9 cellular contexts compared by ENCODE assay signal in the genomic region with DNA sequence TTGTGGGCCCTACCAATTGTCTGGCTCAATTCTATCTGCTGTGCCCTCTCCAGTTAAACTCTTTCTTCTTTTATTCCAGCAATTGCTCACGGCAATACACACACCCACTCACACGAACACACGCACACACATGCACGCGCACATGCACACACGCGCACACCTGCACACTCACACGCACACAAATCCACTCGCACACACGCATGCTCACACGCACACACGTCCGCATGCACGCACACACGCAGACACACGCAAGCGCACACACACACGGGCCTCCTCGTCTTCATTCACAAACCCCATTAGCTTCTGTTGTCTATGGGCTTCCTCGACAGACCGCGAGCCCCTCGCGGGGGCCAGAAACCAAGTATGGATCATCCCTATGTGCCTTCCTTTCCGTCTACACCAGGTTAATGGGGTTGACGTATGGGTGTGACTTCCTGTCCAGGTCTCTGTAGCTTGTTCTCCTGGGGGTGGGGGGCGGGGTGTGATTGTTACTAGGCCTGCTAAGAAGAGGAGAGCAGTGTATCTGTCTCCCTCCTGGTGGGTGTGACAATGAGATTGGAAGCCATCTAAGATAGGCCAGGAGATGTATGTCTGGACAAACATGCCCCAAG. TPM values are rescaled to one million over a fixed set of nuclear protein-coding genes. Genes with fewer than 3 reads are reported as not detected.
DNase-seq lines count a peak whose midpoint lies in the region; ATAC-seq and TF ChIP-seq lines count a peak whose summit lies in the region.
"Had no signal": no experiment of that assay in that cellular context is flagged by ENCODE, and none has a peak within 500 bp of the region (broad histone marks: within the 10 kb centered on the region; RNA-seq: fewer than 3 reads in every experiment).

No MANE protein-coding gene starts in this region.

- no peaks in the 10 kb centered on the region for H3K27me3 Mint-ChIP-seq in activated T-cell treated with anti-CD3 and anti-CD28 coated beads, Interleukin-2, amount 50 U/mL, for 4 hours (ENCODE audit: low read depth)

- peak overlapping the region; percentile 7 to 88 for H2BK12ac ChIP-seq in mesenchymal stem cell (ENCODE audit: low read length in 2 of 2)

- peak overlapping the region; percentile 96 for H4K8ac ChIP-seq in mesenchymal stem cell (ENCODE audit: low read length)

- H2BK120ac ChIP-seq in mesenchymal stem cell (ENCODE audit: low read depth, low read length): peak overlapping the region; percentile 74

- WGBS in mesenchymal stem cell: 75% methylated on average over 27 of the region's 27 CpGs

- no peaks in the 10 kb centered on the region for H3K9me3 ChIP-seq in breast epithelium
- no peaks in the 10 kb centered on the region for H3K9me3 ChIP-seq in mesenchymal stem cell (ENCODE audit: control insufficient read depth, low read length)
- no peaks in the 10 kb centered on the region for H3K9me3 ChIP-seq in upper lobe of right lung

- peak overlapping the region; percentile 89 to 91 for H3K4ac ChIP-seq in mesenchymal stem cell (ENCODE audit: low read depth in 1 of 2, low read length in 2 of 2)

- H2BK5ac ChIP-seq in mesenchymal stem cell (ENCODE audit: low read depth, low read length, poor library complexity, severe bottlenecking): peak overlapping the region; percentile 96

- H3K4me3 ChIP-seq in breast epithelium: peak overlapping the region; percentile 56 to 76 (median 73)
- peak overlapping the region in 1 of 2 experiments; percentile 84 for H3K4me3 ChIP-seq in mesenchymal stem cell (ENCODE audit: insufficient read depth in 1 of 2, low read depth in 1 of 2, low read length in 2 of 2)
- peak overlapping the region; percentile 61 for H3K4me3 ChIP-seq in upper lobe of right lung

- H3K27me3 ChIP-seq in breast epithelium (no peaks in the 10 kb centered on the region), mesenchymal stem cell (ENCODE audit: control insufficient read depth in 1 of 2, insufficient read depth in 1 of 2, low read length in 2 of 2) (no peaks in the 10 kb centered on the region), upper lobe of right lung (no peaks in the 10 kb centered on the region)

- H3K9ac ChIP-seq in mesenchymal stem cell (ENCODE audit: low read length): peak overlapping the region; percentile 96

- no peak for TF ChIP-seq POLR2A in breast epithelium (IDR thresholded peaks at IDR 0.05)

- no peaks in the 10 kb centered on the region for H3K36me3 ChIP-seq in breast epithelium
- H3K36me3 ChIP-seq in mesenchymal stem cell (ENCODE audit: control insufficient read depth in 1 of 2, insufficient read depth in 2 of 2, low read depth in 1 of 2, low read length in 2 of 2): peaks cover 15 to 19% of the 10 kb centered on the region in 2 experiments
- peaks cover 7% of the 10 kb centered on the region for H3K36me3 ChIP-seq in upper lobe of right lung

- peaks cover 16% of the 10 kb centered on the region for H3K79me1 ChIP-seq in mesenchymal stem cell (replicated peaks; ENCODE audit: low read length, poor library complexity, severe bottlenecking)

- peak overlapping the region in 1 of 2 experiments; percentile 72 for H3K14ac ChIP-seq in mesenchymal stem cell (ENCODE audit: low read length in 2 of 2)

- H2AK5ac ChIP-seq in mesenchymal stem cell (ENCODE audit: low read length, severe bottlenecking): peak overlapping the region; percentile 46

- peaks cover 35% of the 10 kb centered on the region for H3K4me1 Mint-ChIP-seq in activated T-cell treated with anti-CD3 and anti-CD28 coated beads, Interleukin-2, amount 50 U/mL, for 4 hours (ENCODE audit: low read depth)

- peak overlapping the region; percentile 13 for H3K4me3 Mint-ChIP-seq in activated T-cell treated with anti-CD3 and anti-CD28 coated beads, Interleukin-2, amount 50 U/mL, for 4 hours

- peak overlapping the region in 1 of 2 experiments; percentile 5 for H3K23ac ChIP-seq in mesenchymal stem cell (ENCODE audit: low read length in 2 of 2)

- H3K4me1 ChIP-seq in breast epithelium (peaks cover 0 to 3% of the 10 kb centered on the region in 2 donors), mesenchymal stem cell (ENCODE audit: control insufficient read depth, insufficient read depth, low read depth, low read length) (peaks cover 29% of the 10 kb centered on the region), upper lobe of right lung (peaks cover 37% of the 10 kb centered on the region)

- intact Hi-C loops in breast epithelium (cut with DNase I; ENCODE audit: low total_unique reads): no loop called here
- intact Hi-C loops in upper lobe of right lung (cut with DNase I): no loop called here

- H3K27ac ChIP-seq in breast epithelium: peak overlapping the region; percentile 98 to 99
- peak overlapping the region; percentile 97 for H3K27ac ChIP-seq in mesenchymal stem cell (ENCODE audit: low read length, poor library complexity, severe bottlenecking)
- H3K27ac ChIP-seq in upper lobe of right lung: peak overlapping the region; percentile 96

- peak overlapping the region; percentile 46 for H2AFZ ChIP-seq in mesenchymal stem cell (ENCODE audit: low read depth, low read length)

- H3K36me3 Mint-ChIP-seq in activated T-cell treated with anti-CD3 and anti-CD28 coated beads, Interleukin-2, amount 50 U/mL, for 4 hours (ENCODE audit: insufficient read depth): no peaks in the 10 kb centered on the region

- TF ChIP-seq CTCF in breast epithelium (IDR thresholded peaks at IDR 0.05): no peak
- TF ChIP-seq CTCF in upper lobe of right lung (IDR thresholded peaks at IDR 0.05): no peak

- DNase-seq in activated T-cell treated with anti-CD3 and anti-CD28 coated beads, Interleukin-2, amount 50 U/mL, for 4 hours: no peak
- DNase-seq in activated T-cell treated with anti-CD3 and anti-CD28 coated beads, Interleukin-2, amount 50 U/mL, for 1 hour: no peak
- DNase-seq in breast epithelium (ENCODE audit: low spot score in 2 of 2) (no peak), mesenchymal stem cell (no peak), upper lobe of right lung (no peak), A172 (ENCODE audit: low spot score) (no peak)
- no peak for DNase-seq in stimulated activated naive CD4-positive, alpha-beta T cell treated with Interleukin-2 at 50 U/mL for 16 hours (lab: John Stamatoyannopoulos, UW)
- DNase-seq: activated CD4-positive, alpha-beta T cell treated with anti-CD3 and anti-CD28 coated beads, Interleukin-2, amount 50 U/mL, for 4 hours had no signal

- peak overlapping the region; percentile 67 for H3K4me2 ChIP-seq in mesenchymal stem cell (ENCODE audit: low read length, poor library complexity, severe bottlenecking)

- peak overlapping the region; percentile 4 to 94 for H3K18ac ChIP-seq in mesenchymal stem cell (ENCODE audit: low read depth in 1 of 2, low read length in 2 of 2)

- H2BK15ac ChIP-seq in mesenchymal stem cell (ENCODE audit: low read depth, poor library complexity, severe bottlenecking): peak overlapping the region; percentile 55

- H3K9me3 Mint-ChIP-seq in activated T-cell treated with anti-CD3 and anti-CD28 coated beads, Interleukin-2, amount 50 U/mL, for 4 hours: no peaks in the 10 kb centered on the region

- no peak for ATAC-seq in activated T-cell treated with anti-CD3 and anti-CD28 coated beads, Interleukin-2, amount 50 U/mL, for 4 hours
- no peak for ATAC-seq in upper lobe of right lung
- no peak for ATAC-seq in HG02840 (IDR thresholded peaks at IDR 0.05; ENCODE audit: low FRiP score, unreplicated experiment)

- peak overlapping the region; percentile 41 for H4K91ac ChIP-seq in mesenchymal stem cell (ENCODE audit: low read length)

RNA-seq across cellular contexts. Expression of a gene that starts 0.7 kb away (rescaled TPM):
- total RNA-seq in activated T-cell treated with anti-CD3 and anti-CD28 coated beads, Interleukin-2, amount 50 U/mL, for 4 hours: under 1 TPM; 0.18 to 0.33 (median 0.28) TPM
- total RNA-seq in breast epithelium (1 to 10 TPM; 2.6 to 4.5 (median 3.4) TPM), upper lobe of right lung (9.3 TPM)
- 6.7 TPM for polyA plus RNA-seq in mesenchymal stem cell (2013, experiment 1 of 2)
- polyA plus RNA-seq in mesenchymal stem cell (2013, experiment 2 of 2): 7.0 TPM
- 1.9 and 2.3 TPM in 2 replicates for total RNA-seq in A172 (2014; rRNA removed; shearing (Covaris generic))

RNA-seq across cellular contexts. Expression of a gene that starts 1.8 kb away (rescaled TPM):
- 10 to 100 TPM; 22.1 to 24.8 (median 23.7) TPM for total RNA-seq in activated T-cell treated with anti-CD3 and anti-CD28 coated beads, Interleukin-2, amount 50 U/mL, for 4 hours
- total RNA-seq in breast epithelium (10 to 100 TPM; 29.4 to 47.2 (median 36.2) TPM), upper lobe of right lung (25.3 TPM)
- polyA plus RNA-seq in mesenchymal stem cell (2013, experiment 1 of 2): 34.4 TPM
- polyA plus RNA-seq in mesenchymal stem cell (2013, experiment 2 of 2): 34.2 TPM
- 57.3 and 60.8 TPM in 2 replicates for total RNA-seq in A172 (2014; rRNA removed; shearing (Covaris generic))

RNA-seq across cellular contexts. Expression of a gene that starts 27.7 kb away (rescaled TPM):
- 10 to 100 TPM; 25.8 to 31.3 (median 30.8) TPM for total RNA-seq in activated T-cell treated with anti-CD3 and anti-CD28 coated beads, Interleukin-2, amount 50 U/mL, for 4 hours
- total RNA-seq in breast epithelium: 10 to 100 TPM in 1 of 3 donors, 1 to 10 TPM in 2; 4.5 to 12.7 (median 9.2) TPM
- 21.4 TPM for polyA plus RNA-seq in mesenchymal stem cell (2013, experiment 1 of 2)
- polyA plus RNA-seq in mesenchymal stem cell (2013, experiment 2 of 2): 20.2 TPM
- 13.4 TPM for total RNA-seq in upper lobe of right lung
- total RNA-seq in A172 (2014; rRNA removed; shearing (Covaris generic)): 18.7 and 32.5 TPM in 2 replicates

RNA-seq across cellular contexts. Expression of a gene that starts 53.2 kb away (rescaled TPM):
- 1 to 10 TPM; 1.5 to 3.3 (median 2.8) TPM for total RNA-seq in activated T-cell treated with anti-CD3 and anti-CD28 coated beads, Interleukin-2, amount 50 U/mL, for 4 hours
- total RNA-seq in breast epithelium (10 to 100 TPM; 20.0 to 40.5 (median 25.9) TPM), upper lobe of right lung (19.5 TPM)
- 63.4 TPM for polyA plus RNA-seq in mesenchymal stem cell (2013, experiment 1 of 2)
- 64.8 TPM for polyA plus RNA-seq in mesenchymal stem cell (2013, experiment 2 of 2)
- 46.4 and 50.8 TPM in 2 replicates for total RNA-seq in A172 (2014; rRNA removed; shearing (Covaris generic))
